In the genomic region with DNA sequence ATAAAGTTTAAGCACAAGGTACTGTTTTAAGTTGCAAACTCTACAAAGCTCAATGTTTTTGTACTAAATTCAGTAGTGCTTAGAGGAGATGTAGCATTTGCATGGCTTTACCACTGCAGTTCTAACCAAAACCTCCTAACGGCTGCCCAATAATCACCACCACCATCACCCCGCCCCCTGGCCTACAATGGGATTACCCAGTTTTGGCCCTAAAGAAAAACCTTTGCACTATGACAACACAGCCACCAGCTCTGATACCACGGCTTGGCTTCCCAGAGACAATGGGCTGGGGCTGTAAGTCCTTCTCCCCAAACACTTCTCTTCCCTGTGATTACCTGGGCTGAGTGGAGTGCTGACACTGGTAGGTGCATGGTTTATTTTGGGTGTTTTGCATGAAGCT, we compare ENCODE assay signal across 2 cellular contexts.
TF ChIP-seq lines count a peak whose summit lies in the region.

No MANE protein-coding gene starts in this region.

TF ChIP-seq in HEK293, 187 proteins besides CTCF, POLR2A, EP300 and RAD21:
- 0 out of 2 replicates have a peak, but pooled peaks have one; percentile 24 for TF ChIP-seq PRDM10 (tag by site-specific recombination; IDR thresholded peaks at IDR 0.05)
- TF ChIP-seq ZNF26 (tag by site-specific recombination; IDR thresholded peaks at IDR 0.05) = no peak
TF ChIP-seq in HEK293: peak in this region for 1.

TF ChIP-seq in H1, 55 proteins besides CTCF, POLR2A, EP300 and RAD21:
- TF ChIP-seq SIX5 (IDR thresholded peaks at IDR 0.05; ENCODE audit: low read depth, low read length) (no peak), EZH2 (IDR thresholded peaks at IDR 0.05; ENCODE audit: low read depth, low read length, severe bottlenecking) (no peak), TBP (IDR thresholded peaks at IDR 0.05; ENCODE audit: low read depth, low read length) (no peak), TCF12 (IDR thresholded peaks at IDR 0.05; ENCODE audit: low read depth, low read length) (no peak), SIN3A (conservative IDR thresholded peaks at IDR 0.05 in 1 of 2, IDR thresholded peaks at IDR 0.05 in 1 of 2; ENCODE audit: low read depth in 1 of 2, low read length in 2 of 2) (no peak), JUN (IDR thresholded peaks at IDR 0.05; ENCODE audit: low read depth, low read length) (no peak), E2F6 (IDR thresholded peaks at IDR 0.05) (no peak)
- TF ChIP-seq, protein P1, sequence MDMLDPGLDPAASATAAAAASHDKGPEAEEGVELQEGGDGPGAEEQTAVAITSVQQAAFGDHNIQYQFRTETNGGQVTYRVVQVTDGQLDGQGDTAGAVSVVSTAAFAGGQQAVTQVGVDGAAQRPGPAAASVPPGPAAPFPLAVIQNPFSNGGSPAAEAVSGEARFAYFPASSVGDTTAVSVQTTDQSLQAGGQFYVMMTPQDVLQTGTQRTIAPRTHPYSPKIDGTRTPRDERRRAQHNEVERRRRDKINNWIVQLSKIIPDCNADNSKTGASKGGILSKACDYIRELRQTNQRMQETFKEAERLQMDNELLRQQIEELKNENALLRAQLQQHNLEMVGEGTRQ (IDR thresholded peaks at IDR 0.05; ENCODE audit: low read length) = no peak
- TF ChIP-seq, protein P2, sequence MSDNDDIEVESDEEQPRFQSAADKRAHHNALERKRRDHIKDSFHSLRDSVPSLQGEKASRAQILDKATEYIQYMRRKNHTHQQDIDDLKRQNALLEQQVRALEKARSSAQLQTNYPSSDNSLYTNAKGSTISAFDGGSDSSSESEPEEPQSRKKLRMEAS (IDR thresholded peaks at IDR 0.05) = no peak
TF ChIP-seq in H1: peak in this region for 0.
